Comparison of ENCODE assay signal across 18 cellular contexts in the genomic region with DNA sequence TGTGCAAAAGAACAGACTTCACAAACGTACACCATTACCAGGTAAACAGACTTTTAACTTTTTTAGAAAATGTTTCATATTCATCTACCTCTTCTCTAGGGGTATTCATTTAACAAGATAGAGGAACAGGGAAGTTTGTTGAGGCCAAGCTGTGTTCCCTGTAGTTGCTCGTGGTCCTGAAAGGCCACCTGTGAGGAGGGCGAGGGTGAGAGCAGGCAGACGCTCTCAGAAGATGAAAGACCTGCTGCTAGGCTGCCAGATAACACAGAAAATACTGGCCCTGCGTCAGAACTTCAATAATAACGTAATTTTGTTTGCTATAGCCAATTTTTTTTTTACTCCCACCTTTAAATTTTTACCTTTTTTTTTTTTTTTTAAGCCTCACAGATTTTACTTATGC. TPM values are rescaled to one million over a fixed set of nuclear protein-coding genes. Genes with fewer than 3 reads are reported as not detected.
A peak's percentile ranks its signal among the peaks of the same experiment; 100 is the strongest.
DNase-seq lines count a peak whose midpoint lies in the region; ATAC-seq and TF ChIP-seq lines count a peak whose summit lies in the region.
"Had no signal": no experiment of that assay in that cellular context is flagged by ENCODE, and none has a peak within 500 bp of the region (broad histone marks: within the 10 kb centered on the region; RNA-seq: fewer than 3 reads in every experiment).

No MANE protein-coding gene starts in this region.

- WGBS in GM23248 (ENCODE audit: low coverage in 1 of 2, low lambda C conversion rate in 2 of 2, missing lambda C conversion rate in 2 of 2), 2 experiments, result 76 to 84% methylated on average over 6 of the region's 6 CpGs
- WGBS in IMR-90 (ENCODE audit: extremely low coverage in 2 of 2, insufficient read length in 1 of 2), 2 experiments, result 80% methylated on average over 1 of the region's 6 CpGs; no CpG with 5 or more reads in 1 of the 2 experiments
- 73 to 85% methylated on average over 4 to 6 of the region's 6 CpGs for WGBS in endodermal cell (ENCODE audit: insufficient coverage in 1 of 2, insufficient read length in 1 of 2), 2 experiments
- 53 to 59% methylated on average over 6 of the region's 6 CpGs for WGBS in testis, 2 donors
- WGBS in psoas muscle, 3 donors, result 78 to 83% (median 80%) methylated on average over 6 of the region's 6 CpGs
- WGBS in hepatocyte (ENCODE audit: low lambda C conversion rate, missing lambda C conversion rate), result 75% methylated on average over 6 of the region's 6 CpGs

- H3K14ac ChIP-seq in IMR-90 (replicated peaks; ENCODE audit: low read depth, low read length), result no peak overlapping the region

- in situ Hi-C loops in GM23248 (cut with MboI), result no loop called here
- in situ Hi-C loops in IMR-90 (cut with MboI; ENCODE audit: low sequenced_read_pairs), result no loop called here

- H3K4me1 ChIP-seq in GM23248 (ENCODE audit: insufficient read depth), result peaks cover 47% of the 10 kb centered on the region
- peaks cover 6% of the 10 kb centered on the region; the same call in 1 of the 2 replicates for H3K4me1 ChIP-seq in IMR-90 (ENCODE audit: control insufficient read depth, insufficient read depth, low read length)
- H3K4me1 ChIP-seq in endodermal cell (ENCODE audit: control insufficient read depth, insufficient read depth, low read length), result no peaks in the 10 kb centered on the region
- H3K4me1 ChIP-seq in testis, result peaks cover 17% of the 10 kb centered on the region
- peaks cover 14% of the 10 kb centered on the region for H3K4me1 ChIP-seq in psoas muscle
- H3K4me1 ChIP-seq in hepatocyte (ENCODE audit: insufficient read depth), result no peaks in the 10 kb centered on the region
- H3K4me1 ChIP-seq: Peyer's patch had no signal

- H3K9me2 ChIP-seq in GM23248 (ENCODE audit: insufficient read depth) (no peaks in the 10 kb centered on the region), hepatocyte (replicated peaks; ENCODE audit: insufficient read depth) (no peaks in the 10 kb centered on the region)

- no peak overlapping the region for H3K18ac ChIP-seq in IMR-90 (ENCODE audit: low read depth, low read length)

- no peak overlapping the region for H2AK5ac ChIP-seq in IMR-90 (ENCODE audit: low read depth, low read length)

- H3K4me1 Mint-ChIP-seq in endodermal cell, result peaks cover 4% of the 10 kb centered on the region
- H3K4me1 Mint-ChIP-seq: CD4-positive, CD25-positive, alpha-beta regulatory T cell had no signal

- peaks cover 38% of the 10 kb centered on the region for H3K36me3 Mint-ChIP-seq in endodermal cell (ENCODE audit: low read depth)
- H3K36me3 Mint-ChIP-seq: CD4-positive, CD25-positive, alpha-beta regulatory T cell had no signal

- H4K91ac ChIP-seq in IMR-90 (ENCODE audit: insufficient read depth, low read depth, low read length), result no peak overlapping the region

- no peak overlapping the region for H4K5ac ChIP-seq in IMR-90 (ENCODE audit: low read depth, low read length)

- peaks cover 11% of the 10 kb centered on the region for H3K27me3 Mint-ChIP-seq in endodermal cell (ENCODE audit: insufficient read depth)
- H3K27me3 Mint-ChIP-seq: CD4-positive, CD25-positive, alpha-beta regulatory T cell had no signal

- intact Hi-C loops in IMR-90 (cut with micrococcal nuclease) (loop anchor here (5.0 kb wide), 1 partner anchor 101 kb away; no protein-coding TSS in a partner anchor), testis (cut with DNase I; ENCODE audit: low total_unique reads) (no loop called here), psoas muscle (cut with DNase I) (loop anchor here in 1 of 2 donors (5.0 kb wide), 1 partner anchor 39 kb away; no protein-coding TSS in a partner anchor)

- no peak overlapping the region for H4K8ac ChIP-seq in IMR-90 (ENCODE audit: low read depth in 2 of 2, low read length in 2 of 2)

- H2AK9ac ChIP-seq in IMR-90 (replicated peaks; ENCODE audit: low read depth, low read length, poor library complexity), result no peak overlapping the region

- peak overlapping the region; percentile 3; the same call in 1 of the 2 replicates for H2BK120ac ChIP-seq in IMR-90 (ENCODE audit: low read depth, low read length)

- H3K36me3 ChIP-seq in GM23248 (ENCODE audit: low read depth), result peaks cover 47% of the 10 kb centered on the region
- peaks cover 3% of the 10 kb centered on the region for H3K36me3 ChIP-seq in IMR-90 (ENCODE audit: control insufficient read depth, insufficient read depth, low read length)
- H3K36me3 ChIP-seq in endodermal cell (ENCODE audit: control insufficient read depth, insufficient read depth, low read length), result peaks cover 47% of the 10 kb centered on the region
- no peaks in the 10 kb centered on the region for H3K36me3 ChIP-seq in testis (ENCODE audit: low read depth, missing control alignments)
- H3K36me3 ChIP-seq in psoas muscle (ENCODE audit: insufficient read depth in 1 of 2, low read depth in 1 of 2), result peaks cover 0 to 4% of the 10 kb centered on the region in 2 donors
- no peaks in the 10 kb centered on the region for H3K36me3 ChIP-seq in hepatocyte (replicated peaks; ENCODE audit: insufficient read depth, low read depth)

- no peak overlapping the region for H3K4me3 ChIP-seq in GM23248
- H3K4me3 ChIP-seq in IMR-90 (ENCODE audit: insufficient read depth, low read depth, low read length), result no peak overlapping the region
- H3K4me3 ChIP-seq in endodermal cell (ENCODE audit: low read length), result no peak overlapping the region
- H3K4me3 ChIP-seq in testis, result no peak overlapping the region
- H3K4me3 ChIP-seq in psoas muscle, result no peak overlapping the region
- H3K4me3 ChIP-seq in hepatocyte, result no peak overlapping the region
- H3K4me3 ChIP-seq: Peyer's patch had no signal

- H3K27ac Mint-ChIP-seq in endodermal cell, result peak overlapping the region; percentile 37
- H3K27ac Mint-ChIP-seq: CD4-positive, CD25-positive, alpha-beta regulatory T cell had no signal

- CTCF ChIA-PET in IMR-90 (lab: Yijun Ruan, JAX), result no interaction called here

- H3K79me2 ChIP-seq in GM23248 (ENCODE audit: insufficient read depth) (peaks cover 77% of the 10 kb centered on the region), hepatocyte (peaks cover 26% of the 10 kb centered on the region)

- H3K9me3 Mint-ChIP-seq in endodermal cell, result peaks cover 19% of the 10 kb centered on the region

- peaks cover 88% of the 10 kb centered on the region for H3F3A ChIP-seq in GM23248 (ENCODE audit: insufficient read depth)

- TF ChIP-seq POLR2A in IMR-90 (IDR thresholded peaks at IDR 0.05; ENCODE audit: low read depth, low read length) (no peak), testis (IDR thresholded peaks at IDR 0.05) (no peak)

- no peak overlapping the region for H3K4me2 ChIP-seq in GM23248 (ENCODE audit: unreplicated experiment)
- H3K4me2 ChIP-seq in IMR-90 (ENCODE audit: low read depth, low read length), result no peak overlapping the region
- H3K4me2 ChIP-seq in hepatocyte, result no peak overlapping the region

- POLR2A ChIA-PET in IMR-90 (lab: Charles Lee; ENCODE audit: unreplicated experiment), result no interaction called here

- no peak overlapping the region for H3K23ac ChIP-seq in IMR-90 (ENCODE audit: low read depth, low read length)

- no peak overlapping the region for H2BK15ac ChIP-seq in IMR-90 (ENCODE audit: low read depth, low read length)

- peaks cover 14 to 48% of the 10 kb centered on the region in 2 experiments for H3K79me1 ChIP-seq in IMR-90 (ENCODE audit: low read depth in 1 of 2, low read length in 2 of 2)

- dilution Hi-C loops in IMR-90 (cut with HindIII; ENCODE audit: low sequenced_read_pairs, unreplicated experiment), result no loop called here

- BruUV-seq in IMR-90 (replicated peaks; lab: Mats Ljungman, UMichigan), result no TSS peak

- H3K9me1 ChIP-seq in IMR-90 (ENCODE audit: insufficient read depth, low read length), result peaks cover 9% of the 10 kb centered on the region; the same call in 1 of the 2 replicates

- H3K4me3 Mint-ChIP-seq in endodermal cell, result no peak overlapping the region
- H3K4me3 Mint-ChIP-seq: CD4-positive, CD25-positive, alpha-beta regulatory T cell had no signal

- TF ChIP-seq CTCF in IMR-90 (conservative IDR thresholded peaks at IDR 0.05; ENCODE audit: low read depth, low read length) (no peak), endodermal cell (conservative IDR thresholded peaks at IDR 0.05) (no peak), testis (IDR thresholded peaks at IDR 0.05) (no peak), psoas muscle (IDR thresholded peaks at IDR 0.05) (no peak), hepatocyte (IDR thresholded peaks at IDR 0.05; ENCODE audit: poor library complexity) (no peak)

- H3K27ac ChIP-seq in GM23248, result peak overlapping the region; percentile 94; the same call in 1 of the 2 replicates
- no peak overlapping the region for H3K27ac ChIP-seq in IMR-90 (ENCODE audit: insufficient read depth, low read length)
- no peak overlapping the region for H3K27ac ChIP-seq in endodermal cell (ENCODE audit: low read depth, low read length)
- peak overlapping the region; percentile 18 to 63 for H3K27ac ChIP-seq in testis
- no peak overlapping the region for H3K27ac ChIP-seq in psoas muscle
- H3K27ac ChIP-seq in hepatocyte, result no peak overlapping the region
- H3K27ac ChIP-seq: Peyer's patch had no signal

- H3K9ac ChIP-seq in GM23248, result no peak overlapping the region
- no peak overlapping the region for H3K9ac ChIP-seq in IMR-90 (ENCODE audit: low read depth, low read length)
- no peak overlapping the region for H3K9ac ChIP-seq in endodermal cell (ENCODE audit: extremely low read depth, low read length, poor library complexity, severe bottlenecking)

- H3K9me3 ChIP-seq in GM23248 (ENCODE audit: low read depth) (no peaks in the 10 kb centered on the region), IMR-90 (ENCODE audit: control insufficient read depth, insufficient read depth, low read length) (peaks cover 5% of the 10 kb centered on the region; the same call in 1 of the 2 replicates), endodermal cell (ENCODE audit: control insufficient read depth, low read length) (peaks cover 28% of the 10 kb centered on the region), testis (no peaks in the 10 kb centered on the region), psoas muscle (peaks cover 11% of the 10 kb centered on the region), hepatocyte (ENCODE audit: low read depth) (peaks cover 8% of the 10 kb centered on the region)

- H2BK5ac ChIP-seq in IMR-90 (ENCODE audit: low read depth, low read length, poor library complexity, severe bottlenecking), result no peak overlapping the region

- no peak overlapping the region for H2BK20ac ChIP-seq in IMR-90 (ENCODE audit: low read depth, low read length)

- H3K56ac ChIP-seq in IMR-90 (ENCODE audit: extremely low read depth, insufficient read depth, low read length), result no peak overlapping the region

- TF ChIP-seq RAD21 in IMR-90 (IDR thresholded peaks at IDR 0.05; ENCODE audit: low read length), result no peak

- DNase-seq in GM23248 (no peak), IMR-90 (no peak), endodermal cell (no peak), testis (peak; percentile 33), psoas muscle (no peak), UCSD-AML1 (lab: John Stamatoyannopoulos, UW; ENCODE audit: unreplicated experiment) (no peak), hepatocyte (ENCODE audit: low spot score) (no peak)
- DNase-seq: CD4-positive, CD25-positive, alpha-beta regulatory T cell; DMS 273 treated with DMSO at 0.1 percent for 48 hours; DMS79 treated with DMSO at 0.1 percent for 48 hours; KBM-7; NCI-H1092 treated with DMSO at 0.1 percent for 48 hours; NCI-H146; NCI-H2029; NCI-H2227 treated with DMSO at 0.1 percent for 48 hours; NCI-H510A; Peyer's patch had no signal

- no peaks in the 10 kb centered on the region for H3K27me3 ChIP-seq in GM23248 (replicated peaks; ENCODE audit: insufficient read depth)
- H3K27me3 ChIP-seq in IMR-90 (ENCODE audit: control insufficient read depth, insufficient read depth, low read length), result no peaks in the 10 kb centered on the region
- H3K27me3 ChIP-seq in endodermal cell (ENCODE audit: control insufficient read depth, insufficient read depth, low read length, poor library complexity, severe bottlenecking), result no peaks in the 10 kb centered on the region
- H3K27me3 ChIP-seq in testis, result no peaks in the 10 kb centered on the region
- H3K27me3 ChIP-seq in psoas muscle (ENCODE audit: insufficient read depth in 3 of 3, low read length in 2 of 3), result no peaks in the 10 kb centered on the region
- H3K27me3 ChIP-seq in hepatocyte, result no peaks in the 10 kb centered on the region
- H3K27me3 ChIP-seq: Peyer's patch had no signal

- H4K20me1 ChIP-seq in GM23248 (ENCODE audit: insufficient read depth), result no peaks in the 10 kb centered on the region
- H4K20me1 ChIP-seq in IMR-90 (ENCODE audit: insufficient read depth, low read length), result no peaks in the 10 kb centered on the region
- peaks cover 2% of the 10 kb centered on the region for H4K20me1 ChIP-seq in hepatocyte (ENCODE audit: insufficient read depth, poor library complexity, severe bottlenecking)

- no peak for ATAC-seq in IMR-90 (ENCODE audit: low read depth)
- ATAC-seq in psoas muscle, result no peak
- ATAC-seq: SK-N-SH treated with all-trans-retinoic acid at 6 μM for 48 hours had no signal

- no peak overlapping the region for H3K4ac ChIP-seq in IMR-90 (ENCODE audit: low read depth, low read length)

- no peak overlapping the region for H2AFZ ChIP-seq in GM23248
- no peak overlapping the region for H2AFZ ChIP-seq in IMR-90 (replicated peaks; ENCODE audit: low read length, poor library complexity)
- no peak overlapping the region for H2AFZ ChIP-seq in hepatocyte

RNA-seq across cellular contexts. Expression of a gene that starts 42.0 kb away (rescaled TPM):
- total RNA-seq in GM23248 (2014; rRNA removed; shearing (Covaris generic)), result 43.7 and 48.1 TPM in 2 replicates
- polyA plus RNA-seq in GM23248 (2016; fragmentation: Nextera tagmentation; extraction: Ambion mirVana) (30.0 and 31.7 TPM in 2 replicates), IMR-90 (2012; rRNA removed) (21.3 and 21.8 TPM in 2 replicates), testis (ENCODE audit: insufficient read depth, low read depth, low replicate concordance) (12.7 TPM), psoas muscle (10 to 100 TPM in 1 of 3 donors, 1 to 10 TPM in 2; 7.3 to 13.8 (median 7.4) TPM), hepatocyte (14.4 and 16.6 TPM in 2 replicates)
- total RNA-seq in IMR-90 (2012; rRNA removed) (53.9 and 57.4 TPM in 2 replicates), endodermal cell (10 to 100 TPM; 28.2 to 30.0 TPM), testis (10 to 100 TPM; 20.9 to 22.9 TPM), psoas muscle (10 to 100 TPM; 19.1 to 30.2 (median 24.9) TPM), hepatocyte (28.0 and 35.3 TPM in 2 replicates)
- polyA plus RNA-seq in IMR-90 (2012; cell fraction: cytosol; rRNA removed), result 8.5 and 13.0 TPM in 2 replicates
- polyA plus RNA-seq in IMR-90 (2012; cell fraction: nucleus; rRNA removed; ENCODE audit: low replicate concordance), result 11.5 and 16.7 TPM in 2 replicates
- polyA plus RNA-seq in endodermal cell (2013, experiment 1 of 2), result 18.2 TPM
- polyA plus RNA-seq in endodermal cell (2013, experiment 2 of 2), result 20.1 TPM

Comparison
In these comparisons a context has a peak if more than half of its experiments do, and no peak if none do; other contexts are left out.
1. H3K27ac ChIP-seq: peak in GM23248 (single experiment) and testis (2 of 2); none in IMR-90 (single experiment), endodermal cell (single experiment), psoas muscle (single experiment) and hepatocyte (single experiment).